Comparison of ENCODE assay signal across 26 cellular contexts in the genomic region with DNA sequence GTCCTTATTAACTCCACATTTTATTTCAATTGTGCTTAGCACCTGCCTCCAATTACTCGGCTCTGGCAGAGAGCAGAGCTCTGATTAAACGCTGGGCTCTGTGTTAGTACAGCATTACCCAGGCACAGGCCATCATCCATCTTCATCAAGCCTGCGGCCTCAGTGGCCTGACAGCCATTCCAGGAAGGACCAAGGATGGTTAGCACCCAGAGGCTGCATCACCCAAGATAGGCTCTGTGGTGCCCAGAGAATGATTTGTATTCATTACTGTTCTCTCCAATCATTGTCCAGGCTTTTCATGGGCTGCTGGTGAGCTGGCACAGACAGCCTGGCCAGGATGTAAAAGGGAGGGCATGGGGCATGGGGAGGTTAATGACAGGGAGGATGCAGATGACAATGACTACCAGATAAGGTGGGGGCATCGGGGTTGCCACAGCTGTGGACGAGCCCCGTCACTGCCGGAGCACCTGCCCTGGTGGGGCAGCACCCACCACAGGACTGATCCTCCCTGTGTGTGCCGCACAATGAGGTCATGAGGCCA.
A peak's percentile ranks its signal among the peaks of the same experiment; 100 is the strongest.
DNase-seq lines count a peak whose midpoint lies in the region; TF ChIP-seq lines count a peak whose summit lies in the region.
"Had no signal": no experiment of that assay in that cellular context is flagged by ENCODE, and none has a peak within 500 bp of the region (broad histone marks: within the 10 kb centered on the region; RNA-seq: fewer than 3 reads in every experiment).

No MANE protein-coding gene starts in this region.

- H3K4me1 Mint-ChIP-seq in chondrocyte (ENCODE audit: low read depth), result no peaks in the 10 kb centered on the region
- H3K4me1 Mint-ChIP-seq: naive B cell had no signal

- H3K27me3 ChIP-seq in BLaER1, result no peaks in the 10 kb centered on the region
- H3K27me3 ChIP-seq: vagina had no signal

- peak overlapping the region; percentile 29 for H3K4me2 ChIP-seq in BLaER1
- H3K4me2 ChIP-seq: smooth muscle cell had no signal

- DNase-seq in activated CD8-positive, alpha-beta memory T cell treated with anti-CD3 and anti-CD28 coated beads, Interleukin-2, amount 50 U/mL, for 48 hours, result peak; percentile 29
- no peak for DNase-seq in activated CD8-positive, alpha-beta memory T cell treated with anti-CD3 and anti-CD28 coated beads, Interleukin-2, amount 50 U/mL, for 4 hours
- peak; percentile 70 for DNase-seq in chondrocyte (ENCODE audit: low spot score)
- peak; percentile 78 for DNase-seq in posterior vena cava (ENCODE audit: low spot score)
- no peak for DNase-seq in NCI-H1105 treated with DMSO at 0.1 percent for 48 hours (lab: John Stamatoyannopoulos, UW)
- no peak for DNase-seq in OCI-M1 (lab: John Stamatoyannopoulos, UW)
- no peak for DNase-seq in NCI-H69 (lab: John Stamatoyannopoulos, UW)
- DNase-seq: activated CD4-positive, alpha-beta T cell treated with anti-CD3 and anti-CD28 coated beads, Interleukin-2, amount 50 U/mL, for 4 hours; activated CD4-positive, CD25-positive, alpha-beta regulatory T cell; activated naive CD4-positive, alpha-beta T cell treated with anti-CD3 and anti-CD28 coated beads, Interleukin-2, amount 50 U/mL, for 16 hours; AML-193; CD8-positive, alpha-beta T cell; HCEC 1CT; midbrain; MM.1S; naive B cell; NCI-H1436; NCI-H2107; NCI-H748 treated with DMSO at 0.1 percent for 48 hours; occipital lobe; RPMI8226; stimulated activated CD4-positive, alpha-beta T cell treated with anti-CD3 and anti-CD28 coated beads, Interleukin-1b, Interleukin-23, amount 100 ng/mL, for 48 hours; stimulated activated naive CD8-positive, alpha-beta T cell treated with anti-CD3 and anti-CD28 coated beads, Interleukin-15, Interleukin-2, amounts not matched to agents 100 U/mL and 50 U/mL, for 24 hours had no signal

- intact Hi-C loops in posterior vena cava (cut with DNase I), result no loop called here

- no peak overlapping the region for H3K4me3 Mint-ChIP-seq in chondrocyte (ENCODE audit: unreplicated experiment)
- H3K4me3 Mint-ChIP-seq: CD8-positive, alpha-beta T cell; naive B cell had no signal

- H4K20me1 ChIP-seq in BLaER1, result no peaks in the 10 kb centered on the region

- no peak for TF ChIP-seq CTCF in chondrocyte (IDR thresholded peaks at IDR 0.05)

- no peaks in the 10 kb centered on the region for H3K36me3 Mint-ChIP-seq in chondrocyte (ENCODE audit: low read depth)
- H3K36me3 Mint-ChIP-seq: CD8-positive, alpha-beta T cell; naive B cell had no signal

- no peak overlapping the region for H3K9ac ChIP-seq in BLaER1

- peaks cover 9% of the 10 kb centered on the region for H3K4me1 ChIP-seq in BLaER1
- H3K4me1 ChIP-seq: vagina had no signal

- H3K27ac Mint-ChIP-seq in chondrocyte (ENCODE audit: unreplicated experiment), result no peak overlapping the region
- H3K27ac Mint-ChIP-seq: CD8-positive, alpha-beta T cell; naive B cell had no signal

- no peak overlapping the region for H3K4me3 ChIP-seq in BLaER1
- H3K4me3 ChIP-seq: smooth muscle cell, vagina had no signal

- H3K27me3 Mint-ChIP-seq in chondrocyte (ENCODE audit: low read depth), result peaks cover 7% of the 10 kb centered on the region

- H3K27ac ChIP-seq in BLaER1, result no peak overlapping the region
- H3K27ac ChIP-seq: vagina had no signal

- H3K9me3 ChIP-seq in BLaER1, result no peaks in the 10 kb centered on the region
- H3K9me3 ChIP-seq: vagina had no signal

- no peaks in the 10 kb centered on the region for H3K36me3 ChIP-seq in BLaER1
- H3K36me3 ChIP-seq: vagina had no signal

- no peaks in the 10 kb centered on the region for H3K9me3 Mint-ChIP-seq in chondrocyte (ENCODE audit: low read depth)
- H3K9me3 Mint-ChIP-seq: CD8-positive, alpha-beta T cell; naive B cell had no signal

Comparison
In these comparisons a context has a peak if more than half of its experiments do, and no peak if none do; other contexts are left out.
1. DNase-seq: peak in activated CD8-positive, alpha-beta memory T cell treated with anti-CD3 and anti-CD28 coated beads, Interleukin-2, amount 50 U/mL, for 48 hours (single experiment), chondrocyte (single experiment) and posterior vena cava (single experiment); none in activated CD8-positive, alpha-beta memory T cell treated with anti-CD3 and anti-CD28 coated beads, Interleukin-2, amount 50 U/mL, for 4 hours (single experiment), NCI-H1105 treated with DMSO at 0.1 percent for 48 hours (single experiment), OCI-M1 (single experiment) and NCI-H69 (single experiment).